8 cellular contexts compared by ENCODE assay signal in the genomic region with DNA sequence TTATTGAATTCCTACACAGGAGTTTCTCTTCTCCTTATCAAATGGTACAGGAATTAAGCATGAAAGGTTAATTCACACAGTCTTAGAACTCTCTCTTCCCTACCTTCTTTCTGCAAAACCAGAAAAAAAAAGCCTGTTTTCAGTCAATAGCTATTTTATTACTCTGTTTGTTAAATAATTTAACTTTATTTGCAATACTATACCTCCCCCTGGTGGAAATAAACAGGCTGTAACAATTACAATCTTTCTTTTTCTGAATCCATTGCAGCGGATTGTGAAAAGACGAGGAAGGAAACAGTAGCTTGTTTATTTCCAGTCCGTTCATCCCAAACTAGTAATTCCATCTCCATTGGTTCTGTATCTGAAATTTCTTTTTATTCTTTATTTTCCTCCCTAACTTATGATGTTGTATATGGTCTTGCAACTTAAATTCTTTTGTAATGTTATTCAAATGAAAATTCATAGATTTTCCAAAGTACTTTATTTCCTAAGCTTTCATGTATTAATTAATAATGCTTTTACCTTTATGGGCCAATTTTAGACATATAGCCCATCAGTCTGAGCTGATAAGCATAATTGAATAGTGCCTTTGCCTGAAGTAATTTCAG.
DNase-seq lines count a peak whose midpoint lies in the region; ATAC-seq, FAIRE-seq and TF ChIP-seq lines count a peak whose summit lies in the region.

No MANE protein-coding gene starts in this region.

- H3K36me3 Mint-ChIP-seq in CD4-positive, alpha-beta memory T cell, result no peaks in the 10 kb centered on the region
- peaks cover 1% of the 10 kb centered on the region for H3K36me3 Mint-ChIP-seq in activated CD8-positive, alpha-beta memory T cell treated with anti-CD3 and anti-CD28 coated beads, Interleukin-2, amount 10 ng/mL, durations not matched to agents 7 days and 5 days

- intact Hi-C loops in CD4-positive, alpha-beta memory T cell (cut with micrococcal nuclease), result loop anchor here (1.0 kb wide), 1 partner anchor 567 kb away; no protein-coding TSS in a partner anchor
- intact Hi-C loops in gastrocnemius medialis (cut with DNase I; ENCODE audit: low total_unique reads), result loop anchor here (1.0 kb wide), 1 partner anchor 567 kb away; no protein-coding TSS in a partner anchor

- TF ChIP-seq POLR2A in gastrocnemius medialis (IDR thresholded peaks at IDR 0.05) (no peak), GM12892 (IDR thresholded peaks at IDR 0.05; ENCODE audit: low read depth, low read length) (no peak)

- no peak for ATAC-seq in gastrocnemius medialis
- no peak for ATAC-seq in activated CD8-positive, alpha-beta memory T cell treated with anti-CD3 and anti-CD28 coated beads, Interleukin-2, amount 10 ng/mL, durations not matched to agents 7 days and 5 days

- no peak overlapping the region for H3K27ac ChIP-seq in CD4-positive, alpha-beta memory T cell (ENCODE audit: low read depth, low read length)
- H3K27ac ChIP-seq in gastrocnemius medialis, result no peak overlapping the region

- no peaks in the 10 kb centered on the region for H3K9me3 ChIP-seq in CD4-positive, alpha-beta memory T cell (ENCODE audit: control insufficient read depth in 1 of 2, low read length in 2 of 2)
- H3K9me3 ChIP-seq in gastrocnemius medialis, result peaks cover 0 to 7% (median 0%) of the 10 kb centered on the region in 3 donors

- no peak overlapping the region for H3K27ac Mint-ChIP-seq in CD4-positive, alpha-beta memory T cell
- H3K27ac Mint-ChIP-seq in activated CD8-positive, alpha-beta memory T cell treated with anti-CD3 and anti-CD28 coated beads, Interleukin-2, amount 10 ng/mL, durations not matched to agents 7 days and 5 days, result no peak overlapping the region

- H3K27me3 Mint-ChIP-seq in CD4-positive, alpha-beta memory T cell, result peaks cover 8 to 13% of the 10 kb centered on the region in 2 donors
- H3K27me3 Mint-ChIP-seq in activated CD8-positive, alpha-beta memory T cell treated with anti-CD3 and anti-CD28 coated beads, Interleukin-2, amount 10 ng/mL, durations not matched to agents 7 days and 5 days, result peaks cover 16% of the 10 kb centered on the region

- peak in 4 of 5 donors; percentile 10 to 26 (median 24) for DNase-seq in CD4-positive, alpha-beta memory T cell
- DNase-seq in RKO (ENCODE audit: low spot score) (peak; percentile 57), fibroblast of peridontal ligament (ENCODE audit: extremely low read depth) (peak; percentile 77), gastrocnemius medialis (no peak), GM12892 (ENCODE audit: insufficient read length) (no peak), NCI-H187 treated with DMSO at 0.1 percent for 48 hours (lab: John Stamatoyannopoulos, UW) (no peak)
- DNase-seq in activated CD8-positive, alpha-beta memory T cell treated with anti-CD3 and anti-CD28 coated beads, Interleukin-2, amount 10 ng/mL, durations not matched to agents 7 days and 5 days, result no peak

- TF ChIP-seq RAD21 in Ishikawa (IDR thresholded peaks at IDR 0.05; ENCODE audit: low read depth), result peak; percentile 79

- TF ChIP-seq CTCF in gastrocnemius medialis (IDR thresholded peaks at IDR 0.05 in 4 of 5, conservative IDR thresholded peaks at IDR 0.05 in 1 of 5), result peak; percentile 51 to 66 (median 55)

- H3K4me1 Mint-ChIP-seq in CD4-positive, alpha-beta memory T cell, result peaks cover 0 to 2% (median 0%) of the 10 kb centered on the region in 4 donors
- no peaks in the 10 kb centered on the region for H3K4me1 Mint-ChIP-seq in activated CD8-positive, alpha-beta memory T cell treated with anti-CD3 and anti-CD28 coated beads, Interleukin-2, amount 10 ng/mL, durations not matched to agents 7 days and 5 days

- no peak for TF ChIP-seq EP300 in Ishikawa (IDR thresholded peaks at IDR 0.05; ENCODE audit: borderline replicate concordance)

- no peak overlapping the region for H3K4me3 Mint-ChIP-seq in CD4-positive, alpha-beta memory T cell
- H3K4me3 Mint-ChIP-seq in activated CD8-positive, alpha-beta memory T cell treated with anti-CD3 and anti-CD28 coated beads, Interleukin-2, amount 10 ng/mL, durations not matched to agents 7 days and 5 days, result no peak overlapping the region

- no peak overlapping the region for H3K4me3 ChIP-seq in CD4-positive, alpha-beta memory T cell (ENCODE audit: low read length in 2 of 2)
- H3K4me3 ChIP-seq in gastrocnemius medialis, result no peak overlapping the region

- H3K4me1 ChIP-seq in CD4-positive, alpha-beta memory T cell (ENCODE audit: insufficient read depth, low read length), result no peaks in the 10 kb centered on the region
- H3K4me1 ChIP-seq in gastrocnemius medialis, result peaks cover 0 to 3% of the 10 kb centered on the region in 2 donors

- in situ Hi-C loops in gastrocnemius medialis (cut with MboI; ENCODE audit: low sequenced_read_pairs in 4 of 4), result loop anchor here in 3 of 4 donors (5.0 kb wide), 1 partner anchor 565 kb away; no protein-coding TSS in a partner anchor

- POLR2A ChIA-PET in CD4-positive, alpha-beta memory T cell (lab: Charles Lee; ENCODE audit: partially characterized antibody), result no interaction called here

- H3K27me3 ChIP-seq in CD4-positive, alpha-beta memory T cell (ENCODE audit: insufficient read depth, low read length), result no peaks in the 10 kb centered on the region
- H3K27me3 ChIP-seq in gastrocnemius medialis, result no peaks in the 10 kb centered on the region

- CTCF ChIA-PET in CD4-positive, alpha-beta memory T cell (lab: Charles Lee; ENCODE audit: partially characterized antibody), result interaction anchor here (0.7 to 1.9 kb wide), 9 partner anchors 10 to 571 kb away, joined by 3 to 8 read pairs (median 4); no protein-coding TSS in a partner anchor
- CTCF ChIA-PET in activated CD8-positive, alpha-beta memory T cell treated with anti-CD3 and anti-CD28 coated beads, Interleukin-2, amount 10 ng/mL, durations not matched to agents 7 days and 5 days (lab: Charles Lee), result interaction anchor here (0.8 to 1.6 kb wide), 7 partner anchors 52 to 572 kb away, joined by 3 to 8 read pairs (median 3); no protein-coding TSS in a partner anchor

- H3K36me3 ChIP-seq in CD4-positive, alpha-beta memory T cell (ENCODE audit: insufficient read depth, low read length), result no peaks in the 10 kb centered on the region
- no peaks in the 10 kb centered on the region for H3K36me3 ChIP-seq in gastrocnemius medialis

- peaks cover 0 to 12% (median 5%) of the 10 kb centered on the region in 8 donors for H3K9me3 Mint-ChIP-seq in CD4-positive, alpha-beta memory T cell
- H3K9me3 Mint-ChIP-seq in activated CD8-positive, alpha-beta memory T cell treated with anti-CD3 and anti-CD28 coated beads, Interleukin-2, amount 10 ng/mL, durations not matched to agents 7 days and 5 days (ENCODE audit: low read depth), result peaks cover 2% of the 10 kb centered on the region

- no peak for FAIRE-seq in GM12892 (lab: Jason Lieb, UNC)

TF ChIP-seq in Ishikawa, 13 proteins besides CTCF, POLR2A, EP300 and RAD21:
- TF ChIP-seq NFIC (IDR thresholded peaks at IDR 0.05) (no peak), YY1 (IDR thresholded peaks at IDR 0.05; ENCODE audit: low read depth) (no peak), ZBTB7A (IDR thresholded peaks at IDR 0.05; ENCODE audit: low read depth) (no peak), TAF1 (IDR thresholded peaks at IDR 0.05; ENCODE audit: low read depth) (no peak), TEAD4 (IDR thresholded peaks at IDR 0.05) (no peak), FOXM1 (IDR thresholded peaks at IDR 0.05; ENCODE audit: borderline replicate concordance, low read depth) (no peak), CREB1 (IDR thresholded peaks at IDR 0.05; ENCODE audit: low read depth) (no peak), EGR1 (IDR thresholded peaks at IDR 0.05) (no peak), CEBPB (IDR thresholded peaks at IDR 0.05) (no peak), TCF12 (IDR thresholded peaks at IDR 0.05; ENCODE audit: low read depth) (no peak)
- TF ChIP-seq, protein P1, sequence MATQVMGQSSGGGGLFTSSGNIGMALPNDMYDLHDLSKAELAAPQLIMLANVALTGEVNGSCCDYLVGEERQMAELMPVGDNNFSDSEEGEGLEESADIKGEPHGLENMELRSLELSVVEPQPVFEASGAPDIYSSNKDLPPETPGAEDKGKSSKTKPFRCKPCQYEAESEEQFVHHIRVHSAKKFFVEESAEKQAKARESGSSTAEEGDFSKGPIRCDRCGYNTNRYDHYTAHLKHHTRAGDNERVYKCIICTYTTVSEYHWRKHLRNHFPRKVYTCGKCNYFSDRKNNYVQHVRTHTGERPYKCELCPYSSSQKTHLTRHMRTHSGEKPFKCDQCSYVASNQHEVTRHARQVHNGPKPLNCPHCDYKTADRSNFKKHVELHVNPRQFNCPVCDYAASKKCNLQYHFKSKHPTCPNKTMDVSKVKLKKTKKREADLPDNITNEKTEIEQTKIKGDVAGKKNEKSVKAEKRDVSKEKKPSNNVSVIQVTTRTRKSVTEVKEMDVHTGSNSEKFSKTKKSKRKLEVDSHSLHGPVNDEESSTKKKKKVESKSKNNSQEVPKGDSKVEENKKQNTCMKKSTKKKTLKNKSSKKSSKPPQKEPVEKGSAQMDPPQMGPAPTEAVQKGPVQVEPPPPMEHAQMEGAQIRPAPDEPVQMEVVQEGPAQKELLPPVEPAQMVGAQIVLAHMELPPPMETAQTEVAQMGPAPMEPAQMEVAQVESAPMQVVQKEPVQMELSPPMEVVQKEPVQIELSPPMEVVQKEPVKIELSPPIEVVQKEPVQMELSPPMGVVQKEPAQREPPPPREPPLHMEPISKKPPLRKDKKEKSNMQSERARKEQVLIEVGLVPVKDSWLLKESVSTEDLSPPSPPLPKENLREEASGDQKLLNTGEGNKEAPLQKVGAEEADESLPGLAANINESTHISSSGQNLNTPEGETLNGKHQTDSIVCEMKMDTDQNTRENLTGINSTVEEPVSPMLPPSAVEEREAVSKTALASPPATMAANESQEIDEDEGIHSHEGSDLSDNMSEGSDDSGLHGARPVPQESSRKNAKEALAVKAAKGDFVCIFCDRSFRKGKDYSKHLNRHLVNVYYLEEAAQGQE (IDR thresholded peaks at IDR 0.05; ENCODE audit: low read depth), result no peak
- TF ChIP-seq, protein P2, sequence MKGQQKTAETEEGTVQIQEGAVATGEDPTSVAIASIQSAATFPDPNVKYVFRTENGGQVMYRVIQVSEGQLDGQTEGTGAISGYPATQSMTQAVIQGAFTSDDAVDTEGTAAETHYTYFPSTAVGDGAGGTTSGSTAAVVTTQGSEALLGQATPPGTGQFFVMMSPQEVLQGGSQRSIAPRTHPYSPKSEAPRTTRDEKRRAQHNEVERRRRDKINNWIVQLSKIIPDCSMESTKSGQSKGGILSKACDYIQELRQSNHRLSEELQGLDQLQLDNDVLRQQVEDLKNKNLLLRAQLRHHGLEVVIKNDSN (IDR thresholded peaks at IDR 0.05), result no peak
- TF ChIP-seq, protein P3, sequence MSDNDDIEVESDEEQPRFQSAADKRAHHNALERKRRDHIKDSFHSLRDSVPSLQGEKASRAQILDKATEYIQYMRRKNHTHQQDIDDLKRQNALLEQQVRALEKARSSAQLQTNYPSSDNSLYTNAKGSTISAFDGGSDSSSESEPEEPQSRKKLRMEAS (IDR thresholded peaks at IDR 0.05), result no peak
TF ChIP-seq in Ishikawa: peak in this region for 0.

Comparison
In these comparisons a context has a peak if more than half of its experiments do, and no peak if none do; other contexts are left out.
1. DNase-seq: peak in CD4-positive, alpha-beta memory T cell (4 of 5), RKO (single experiment) and fibroblast of peridontal ligament (single experiment); none in gastrocnemius medialis (0 of 2), activated CD8-positive, alpha-beta memory T cell treated with anti-CD3 and anti-CD28 coated beads, Interleukin-2, amount 10 ng/mL, durations not matched to agents 7 days and 5 days (single experiment), GM12892 (single experiment) and NCI-H187 treated with DMSO at 0.1 percent for 48 hours (single experiment).